Comparison of ENCODE assay signal across 10 cellular contexts in genomic region chr5:143573568-143574170, GRCh38.
DNase-seq lines count a peak whose midpoint lies in the region; ATAC-seq, FAIRE-seq and TF ChIP-seq lines count a peak whose summit lies in the region.
"Had no signal": no experiment of that assay in that cellular context is flagged by ENCODE, and none has a peak within 500 bp of the region (broad histone marks: within the 10 kb centered on the region; RNA-seq: fewer than 3 reads in every experiment).

No MANE protein-coding gene starts in this region.

- H3K36me3 Mint-ChIP-seq in stimulated activated naive B cell treated with anti-CD40 and anti-IgM and Interleukin-4, amounts not matched to agents 10 μg/mL and 1 μg/mL and 100 μg/mL, for 72 hours = no peaks in the 10 kb centered on the region

- CTCF ChIA-PET in K562 (lab: Yijun Ruan, JAX; ENCODE audit: low intra/inter-chr PET ratio) = no interaction called here

- no peaks in the 10 kb centered on the region for H3K9me1 ChIP-seq in K562 (ENCODE audit: control insufficient read depth, insufficient read depth, low read length)

- in situ Hi-C loops in K562 (cut with MboI) = no loop called here

- H3K27me3 ChIP-seq in K562 (ENCODE audit: control insufficient read depth in 2 of 2, insufficient read depth in 2 of 2, low read length in 2 of 2) = peaks cover 0 to 2% of the 10 kb centered on the region in 2 experiments; a peak in 1 of 5 replicates

- H3K4me3 ChIP-seq in K562 (no peak overlapping the region), coronary artery (no peak overlapping the region)

- no peaks in the 10 kb centered on the region for H4K20me1 ChIP-seq in K562 (replicated peaks; ENCODE audit: control insufficient read depth, insufficient read depth, low read length)

- no peak for TF ChIP-seq POLR2A in K562 (conservative IDR thresholded peaks at IDR 0.05)

- DNase-seq in NOMO-1 treated with DMSO at 0.1 percent for 48 hours (lab: John Stamatoyannopoulos, UW; ENCODE audit: unreplicated experiment) (peak; percentile 10), NOMO-1 treated with dmso at 0.1 percent for 144 hours (lab: John Stamatoyannopoulos, UW; ENCODE audit: unreplicated experiment) (no peak), K562 (ENCODE audit: extremely low read depth in 1 of 4, low spot score in 3 of 4) (no peak), KG1 (lab: John Stamatoyannopoulos, UW) (no peak), coronary artery (ENCODE audit: low spot score) (no peak), NCI-H82 treated with DMSO at 0.1 percent for 48 hours (lab: John Stamatoyannopoulos, UW; ENCODE audit: unreplicated experiment) (no peak)
- no peak for DNase-seq in stimulated activated naive B cell treated with anti-CD40 and anti-IgM and Interleukin-4, amounts not matched to agents 10 μg/mL and 1 μg/mL and 100 μg/mL, for 72 hours
- DNase-seq: 8988T; stimulated activated CD8-positive, alpha-beta memory T cell treated with anti-CD3 and anti-CD28 coated beads, Interleukin-4, amount 100 ng/mL, for 48 hours had no signal

- no peaks in the 10 kb centered on the region for H3K36me3 ChIP-seq in K562 (ENCODE audit: control insufficient read depth, insufficient read depth, low read length)

- POLR2A ChIA-PET in K562 (lab: Yijun Ruan, JAX) = interaction anchor here (0.7 to 2.0 kb wide), 2 partner anchors 10 to 259 kb away, joined by 3 to 10 read pairs; no protein-coding TSS in a partner anchor

- no TSS peak for BruUV-seq in K562 (replicated peaks; lab: Mats Ljungman, UMichigan)

- peaks cover 0 to 9% of the 10 kb centered on the region in 2 donors for H3K27me3 Mint-ChIP-seq in stimulated activated naive B cell treated with anti-CD40 and anti-IgM and Interleukin-4, amounts not matched to agents 10 μg/mL and 1 μg/mL and 100 μg/mL, for 72 hours

- no peak for TF ChIP-seq RAD21 in K562 (CRISPR knock-in tag; conservative IDR thresholded peaks at IDR 0.05 in 1 of 2, IDR thresholded peaks at IDR 0.05 in 1 of 2)

- 19% methylated on average over 3 of the region's 3 CpGs for WGBS in K562 (ENCODE audit: insufficient coverage, low coverage, missing lambda C conversion rate)

- no peak for FAIRE-seq in K562 (lab: Jason Lieb, UNC)

- peaks cover 17 to 40% of the 10 kb centered on the region in 2 donors for H3K4me1 Mint-ChIP-seq in stimulated activated naive B cell treated with anti-CD40 and anti-IgM and Interleukin-4, amounts not matched to agents 10 μg/mL and 1 μg/mL and 100 μg/mL, for 72 hours

- no peak for TF ChIP-seq CTCF in K562 (IDR thresholded peaks at IDR 0.05 in 2 of 3, conservative IDR thresholded peaks at IDR 0.05 in 1 of 3; ENCODE audit: insufficient read depth in 2 of 3, low read depth in 1 of 3, low read length in 3 of 3)
- TF ChIP-seq CTCF in coronary artery (IDR thresholded peaks at IDR 0.05) = no peak

- ATAC-seq in HG03039 (IDR thresholded peaks at IDR 0.05; ENCODE audit: unreplicated experiment) = peak; percentile 55
- ATAC-seq in K562 = peak; percentile 16; the same call in 1 of the 3 replicates
- peak; percentile 75 to 82 for ATAC-seq in stimulated activated naive B cell treated with anti-CD40 and anti-IgM and Interleukin-4, amounts not matched to agents 10 μg/mL and 1 μg/mL and 100 μg/mL, for 72 hours (replicated peaks)

- H2AFZ ChIP-seq in K562 (ENCODE audit: low read depth, low read length) = 0 out of 2 replicates have a peak overlapping the region, but pooled peaks have one; percentile 15

- no peak overlapping the region for H3K4me2 ChIP-seq in K562 (ENCODE audit: insufficient read depth, low read length)

- intact Hi-C loops in K562 (cut with micrococcal nuclease) = no loop called here

- no peaks in the 10 kb centered on the region for H3K9me3 ChIP-seq in K562 (replicated peaks; ENCODE audit: control insufficient read depth, insufficient read depth, low read depth, low read length)

- no peak overlapping the region for H3K27ac ChIP-seq in K562 (ENCODE audit: extremely low read depth, low read depth, low read length)
- H3K27ac ChIP-seq in coronary artery = no peak overlapping the region

- no peak overlapping the region for H3K9ac ChIP-seq in K562 (ENCODE audit: insufficient read depth in 1 of 2, low read depth in 2 of 2, low read length in 2 of 2)

- no peaks in the 10 kb centered on the region; a peak in 2 of 5 replicates for H3K4me1 ChIP-seq in K562 (replicated peaks in 1 of 2; ENCODE audit: control insufficient read depth in 2 of 2, insufficient read depth in 2 of 2, low read length in 2 of 2)

- H3K4me3 Mint-ChIP-seq in stimulated activated naive B cell treated with anti-CD40 and anti-IgM and Interleukin-4, amounts not matched to agents 10 μg/mL and 1 μg/mL and 100 μg/mL, for 72 hours = no peak overlapping the region

- TF ChIP-seq EP300 in K562 (IDR thresholded peaks at IDR 0.05; ENCODE audit: low read length) = no peak

- no peaks in the 10 kb centered on the region for H3K79me2 ChIP-seq in K562 (ENCODE audit: control insufficient read depth, insufficient read depth, low read length)

- peaks cover 0 to 5% of the 10 kb centered on the region in 2 donors for H3K9me3 Mint-ChIP-seq in stimulated activated naive B cell treated with anti-CD40 and anti-IgM and Interleukin-4, amounts not matched to agents 10 μg/mL and 1 μg/mL and 100 μg/mL, for 72 hours

- H3K27ac Mint-ChIP-seq in stimulated activated naive B cell treated with anti-CD40 and anti-IgM and Interleukin-4, amounts not matched to agents 10 μg/mL and 1 μg/mL and 100 μg/mL, for 72 hours = no peak overlapping the region

TF ChIP-seq in K562, 482 proteins besides CTCF, POLR2A, EP300 and RAD21 (continues in another document):
- TF ChIP-seq USF2 (CRISPR knock-in tag; IDR thresholded peaks at IDR 0.05) = no peak
- TF ChIP-seq ZBTB33 (CRISPR knock-in tag; IDR thresholded peaks at IDR 0.05) = no peak
- no peak for TF ChIP-seq GATAD2B (IDR thresholded peaks at IDR 0.05; ENCODE audit: borderline replicate concordance)
- no peak for TF ChIP-seq POLR2G (IDR thresholded peaks at IDR 0.05; ENCODE audit: low read depth, low read length)
- no peak for TF ChIP-seq HIVEP1 (CRISPR knock-in tag; IDR thresholded peaks at IDR 0.05)
- no peak for TF ChIP-seq ZBTB8A (IDR thresholded peaks at IDR 0.05; ENCODE audit: partially characterized antibody)
- no peak for TF ChIP-seq U2AF1 (optimal IDR thresholded peaks at IDR 0.05; ENCODE audit: low read depth, low read length)
- no peak for TF ChIP-seq HDAC1 (IDR thresholded peaks at IDR 0.05)
- TF ChIP-seq MTA2 (IDR thresholded peaks at IDR 0.05; ENCODE audit: low read depth) = no peak
- no peak for TF ChIP-seq SMARCB1 (IDR thresholded peaks at IDR 0.05; ENCODE audit: insufficient read length, low read depth)
- no peak for TF ChIP-seq ZKSCAN1 (IDR thresholded peaks at IDR 0.05; ENCODE audit: low read depth, low read length)
- no peak for TF ChIP-seq ELF4 (CRISPR knock-in tag; IDR thresholded peaks at IDR 0.05)
- TF ChIP-seq PML (IDR thresholded peaks at IDR 0.05; ENCODE audit: low read length) = no peak
- no peak for TF ChIP-seq E2F3 (CRISPR knock-in tag; IDR thresholded peaks at IDR 0.05)
- TF ChIP-seq, protein P1, sequence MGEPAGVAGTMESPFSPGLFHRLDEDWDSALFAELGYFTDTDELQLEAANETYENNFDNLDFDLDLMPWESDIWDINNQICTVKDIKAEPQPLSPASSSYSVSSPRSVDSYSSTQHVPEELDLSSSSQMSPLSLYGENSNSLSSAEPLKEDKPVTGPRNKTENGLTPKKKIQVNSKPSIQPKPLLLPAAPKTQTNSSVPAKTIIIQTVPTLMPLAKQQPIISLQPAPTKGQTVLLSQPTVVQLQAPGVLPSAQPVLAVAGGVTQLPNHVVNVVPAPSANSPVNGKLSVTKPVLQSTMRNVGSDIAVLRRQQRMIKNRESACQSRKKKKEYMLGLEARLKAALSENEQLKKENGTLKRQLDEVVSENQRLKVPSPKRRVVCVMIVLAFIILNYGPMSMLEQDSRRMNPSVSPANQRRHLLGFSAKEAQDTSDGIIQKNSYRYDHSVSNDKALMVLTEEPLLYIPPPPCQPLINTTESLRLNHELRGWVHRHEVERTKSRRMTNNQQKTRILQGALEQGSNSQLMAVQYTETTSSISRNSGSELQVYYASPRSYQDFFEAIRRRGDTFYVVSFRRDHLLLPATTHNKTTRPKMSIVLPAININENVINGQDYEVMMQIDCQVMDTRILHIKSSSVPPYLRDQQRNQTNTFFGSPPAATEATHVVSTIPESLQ (CRISPR knock-in tag; IDR thresholded peaks at IDR 0.05) = no peak
- TF ChIP-seq PTTG1 (tag; IDR thresholded peaks at IDR 0.05; ENCODE audit: low read depth) = no peak
- TF ChIP-seq ELK1 (CRISPR knock-in tag; IDR thresholded peaks at IDR 0.05) = no peak

Comparison
In these comparisons a context has a peak if more than half of its experiments do, and no peak if none do; other contexts are left out.
1. ATAC-seq: peak in every context shown above with its lines; median percentile 78 in stimulated activated naive B cell treated with anti-CD40 and anti-IgM and Interleukin-4, amounts not matched to agents 10 μg/mL and 1 μg/mL and 100 μg/mL, for 72 hours; 55 in HG03039; 16 in K562.